In genomic region chr21:41954654-41955499, GRCh38 we compare ENCODE assay signal across 1 cellular context.
A peak's percentile ranks its signal among the peaks of the same experiment; 100 is the strongest.
TF ChIP-seq lines count a peak whose summit lies in the region.

No MANE protein-coding gene starts in this region.

TF ChIP-seq in K562, 482 proteins besides CTCF, POLR2A, EP300 and RAD21 (continued from another document and continues in another):
- TF ChIP-seq ETV6 (IDR thresholded peaks at IDR 0.05; ENCODE audit: borderline replicate concordance in 1 of 2, low read depth in 2 of 2, low read length in 1 of 2) (no peak), ETV6 (CRISPR knock-in tag; IDR thresholded peaks at IDR 0.05; ENCODE audit: borderline replicate concordance) (no peak), CEBPG (CRISPR knock-in tag; IDR thresholded peaks at IDR 0.05) (no peak), CEBPG (tag; conservative IDR thresholded peaks at IDR 0.05 in 1 of 2, IDR thresholded peaks at IDR 0.05 in 1 of 2) (no peak), ZNF311 (CRISPR knock-in tag; IDR thresholded peaks at IDR 0.05) (no peak), ZNF639 (CRISPR knock-in tag; conservative IDR thresholded peaks at IDR 0.05 in 1 of 2, IDR thresholded peaks at IDR 0.05 in 1 of 2) (no peak), EHMT2 (IDR thresholded peaks at IDR 0.05) (peak; percentile 6; the same call in 1 of the 2 replicates), PTBP1 (IDR thresholded peaks at IDR 0.05; ENCODE audit: low read depth, low read length) (no peak), PHB2 (IDR thresholded peaks at IDR 0.05; ENCODE audit: low read depth) (0 out of 2 replicates have a peak, but pooled peaks have one; percentile 43), ELK3 (CRISPR knock-in tag; IDR thresholded peaks at IDR 0.05) (no peak), GATAD2B (IDR thresholded peaks at IDR 0.05; ENCODE audit: borderline replicate concordance) (no peak), FOXJ2 (tag; IDR thresholded peaks at IDR 0.05) (no peak), KAT2B (IDR thresholded peaks at IDR 0.05; ENCODE audit: low read depth, low read length) (no peak), ARID4B (CRISPR knock-in tag; IDR thresholded peaks at IDR 0.05) (no peak), ERF (CRISPR knock-in tag; IDR thresholded peaks at IDR 0.05) (no peak), GMEB1 (CRISPR knock-in tag; IDR thresholded peaks at IDR 0.05) (no peak), ZNF57 (CRISPR knock-in tag; IDR thresholded peaks at IDR 0.05) (no peak), MAFF (IDR thresholded peaks at IDR 0.05; ENCODE audit: low read length) (no peak), TCF3 (CRISPR knock-in tag; IDR thresholded peaks at IDR 0.05) (no peak), E2F3 (CRISPR knock-in tag; IDR thresholded peaks at IDR 0.05) (no peak), MTF1 (CRISPR knock-in tag; IDR thresholded peaks at IDR 0.05; ENCODE audit: borderline replicate concordance) (no peak), ZC3H8 (IDR thresholded peaks at IDR 0.05) (no peak), ZBTB9 (CRISPR knock-in tag; IDR thresholded peaks at IDR 0.05) (no peak), HBP1 (CRISPR knock-in tag; IDR thresholded peaks at IDR 0.05) (0 out of 2 replicates have a peak, but pooled peaks have one; percentile 8), ZSCAN32 (CRISPR knock-in tag; IDR thresholded peaks at IDR 0.05) (no peak), RREB1 (CRISPR knock-in tag; IDR thresholded peaks at IDR 0.05) (no peak), ZNF316 (IDR thresholded peaks at IDR 0.05) (no peak; the same call in 1 of the 2 replicates), TRIM25 (IDR thresholded peaks at IDR 0.05; ENCODE audit: borderline replicate concordance) (no peak), TEAD4 (IDR thresholded peaks at IDR 0.05; ENCODE audit: low read length) (no peak), TEAD4 (CRISPR knock-in tag; IDR thresholded peaks at IDR 0.05; ENCODE audit: borderline replicate concordance) (no peak), MIER1 (IDR thresholded peaks at IDR 0.05; ENCODE audit: low read depth) (0 out of 2 replicates have a peak, but pooled peaks have one; percentile 71), ZNF77 (CRISPR knock-in tag; IDR thresholded peaks at IDR 0.05) (no peak), RUNX1 (IDR thresholded peaks at IDR 0.05; ENCODE audit: low read depth) (no peak), MECOM (CRISPR knock-in tag; IDR thresholded peaks at IDR 0.05) (no peak), POU5F1 (IDR thresholded peaks at IDR 0.05; ENCODE audit: borderline replicate concordance, low read depth, low read length, partially characterized antibody) (no peak), TAF15 (IDR thresholded peaks at IDR 0.05; ENCODE audit: low read depth, low read length) (no peak), CREB3L1 (IDR thresholded peaks at IDR 0.05; ENCODE audit: borderline replicate concordance, low read depth) (no peak), ZNF445 (CRISPR knock-in tag; IDR thresholded peaks at IDR 0.05; ENCODE audit: low read depth) (no peak), ETS1 (conservative IDR thresholded peaks at IDR 0.05; ENCODE audit: control insufficient read depth, low read depth, low read length) (no peak)
